20 cellular contexts compared by ENCODE assay signal in genomic region chr15:71089801-71090200, GRCh38. TPM values are rescaled to one million over a fixed set of nuclear protein-coding genes. Genes with fewer than 3 reads are reported as not detected.
A peak's percentile ranks its signal among the peaks of the same experiment; 100 is the strongest.
DNase-seq lines count a peak whose midpoint lies in the region; ATAC-seq and TF ChIP-seq lines count a peak whose summit lies in the region.
"Had no signal": no experiment of that assay in that cellular context is flagged by ENCODE, and none has a peak within 500 bp of the region (broad histone marks: within the 10 kb centered on the region; RNA-seq: fewer than 3 reads in every experiment).

No MANE protein-coding gene starts in this region.

- no peaks in the 10 kb centered on the region for H3K27me3 ChIP-seq in vagina
- H3K27me3 ChIP-seq: BLaER1 had no signal

- ATAC-seq in GM19328 (IDR thresholded peaks at IDR 0.05; ENCODE audit: unreplicated experiment) (no peak), GM19452 (IDR thresholded peaks at IDR 0.05; ENCODE audit: unreplicated experiment) (no peak)

- H3K4me3 ChIP-seq in AG10803 (ENCODE audit: low read length): no peak overlapping the region
- H3K4me3 ChIP-seq in vagina: no peak overlapping the region
- H3K4me3 ChIP-seq: BLaER1 had no signal

- H3K9me3 ChIP-seq in vagina: no peaks in the 10 kb centered on the region

- TF ChIP-seq POLR2A in vagina (IDR thresholded peaks at IDR 0.05): no peak

- H3K27ac ChIP-seq in vagina: no peak overlapping the region
- H3K27ac ChIP-seq: BLaER1 had no signal

- no peak for TF ChIP-seq CTCF in AG10803 (conservative IDR thresholded peaks at IDR 0.05; ENCODE audit: low read length)
- no peak for TF ChIP-seq CTCF in vagina (IDR thresholded peaks at IDR 0.05)

- H3K4me1 ChIP-seq in vagina: no peaks in the 10 kb centered on the region
- H3K4me1 ChIP-seq: BLaER1 had no signal

- H3K36me3 ChIP-seq in vagina: no peaks in the 10 kb centered on the region
- H3K36me3 ChIP-seq: BLaER1 had no signal

- POLR2A ChIA-PET in HEK293T (lab: Yijun Ruan, JAX): no interaction called here

- DNase-seq in AG10803 (ENCODE audit: low read depth) (peak; percentile 62), EH (ENCODE audit: low read depth) (peak; percentile 56), vagina (ENCODE audit: extremely low spot score in 2 of 2) (peak; percentile 20 to 43), HEK293T (ENCODE audit: extremely low spot score) (no peak)
- DNase-seq: 8988T; ACHN; C1 segment of cervical spinal cord; CD4-positive, alpha-beta memory T cell; CD4-positive, CD25-positive, alpha-beta regulatory T cell; CD8-positive, alpha-beta memory T cell; COR-L47; DMS 273 treated with DMSO at 0.1 percent for 48 hours; DMS153; DMS53; DMS79; DND-41; GF-D8 had no signal

- intact Hi-C loops in vagina (cut with DNase I): no loop called here

- CTCF ChIA-PET in HEK293T (lab: Yijun Ruan, JAX): no interaction called here

TF ChIP-seq in HEK293T, 16 proteins besides CTCF, POLR2A, EP300 and RAD21:
- TF ChIP-seq ARNT (IDR thresholded peaks at IDR 0.05) (no peak), FOXA1 (IDR thresholded peaks at IDR 0.05) (no peak), FOXM1 (IDR thresholded peaks at IDR 0.05; ENCODE audit: borderline replicate concordance) (no peak), FOXK2 (IDR thresholded peaks at IDR 0.05) (no peak), L3MBTL2 (conservative IDR thresholded peaks at IDR 0.05) (no peak)
- TF ChIP-seq, protein P1, sequence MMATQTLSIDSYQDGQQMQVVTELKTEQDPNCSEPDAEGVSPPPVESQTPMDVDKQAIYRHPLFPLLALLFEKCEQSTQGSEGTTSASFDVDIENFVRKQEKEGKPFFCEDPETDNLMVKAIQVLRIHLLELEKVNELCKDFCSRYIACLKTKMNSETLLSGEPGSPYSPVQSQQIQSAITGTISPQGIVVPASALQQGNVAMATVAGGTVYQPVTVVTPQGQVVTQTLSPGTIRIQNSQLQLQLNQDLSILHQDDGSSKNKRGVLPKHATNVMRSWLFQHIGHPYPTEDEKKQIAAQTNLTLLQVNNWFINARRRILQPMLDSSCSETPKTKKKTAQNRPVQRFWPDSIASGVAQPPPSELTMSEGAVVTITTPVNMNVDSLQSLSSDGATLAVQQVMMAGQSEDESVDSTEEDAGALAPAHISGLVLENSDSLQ (IDR thresholded peaks at IDR 0.05): no peak

RNA-seq across cellular contexts. Expression of gene THSD4, which starts 25.5 kb away (rescaled TPM):
- 66.8 TPM for total RNA-seq in vagina
- total RNA-seq: CD4-positive, alpha-beta memory T cell; CD4-positive, CD25-positive, alpha-beta regulatory T cell; CD8-positive, alpha-beta memory T cell had no signal
